Comparison of ENCODE assay signal across 12 cellular contexts in genomic region chr4:55078987-55079386, GRCh38. TPM values are rescaled to one million over a fixed set of nuclear protein-coding genes. Genes with fewer than 3 reads are reported as not detected.
A peak's percentile ranks its signal among the peaks of the same experiment; 100 is the strongest.
DNase-seq lines count a peak whose midpoint lies in the region; ATAC-seq and TF ChIP-seq lines count a peak whose summit lies in the region.
"Had no signal": no experiment of that assay in that cellular context is flagged by ENCODE, and none has a peak within 500 bp of the region (broad histone marks: within the 10 kb centered on the region; RNA-seq: fewer than 3 reads in every experiment).

No MANE protein-coding gene starts in this region.

- H3K9me3 ChIP-seq in SK-N-MC (ENCODE audit: low read depth, low read length) (no peaks in the 10 kb centered on the region), testis (no peaks in the 10 kb centered on the region)

- no peaks in the 10 kb centered on the region for H3K27me3 Mint-ChIP-seq in mesothelial cell of epicardium (ENCODE audit: low read depth)
- H3K27me3 Mint-ChIP-seq: activated CD4-positive, alpha-beta T cell treated with anti-CD3 and anti-CD28 coated beads, Interleukin-2, amount 10 ng/mL, durations not matched to agents 24 days and 14 days had no signal

- intact Hi-C loops in testis (cut with DNase I; ENCODE audit: low total_unique reads): no loop called here

- H3K9ac ChIP-seq in SK-N-MC (ENCODE audit: insufficient read length): no peak overlapping the region

- peaks cover 29% of the 10 kb centered on the region for H3K36me3 Mint-ChIP-seq in mesothelial cell of epicardium
- H3K36me3 Mint-ChIP-seq: activated naive CD4-positive, alpha-beta T cell treated with anti-CD3 and anti-CD28 coated beads, Interleukin-2, amount 10 ng/mL, durations not matched to agents 7 days and 5 days had no signal

- WGBS in testis, 2 donors: 49 to 70% methylated on average over 8 of the region's 8 CpGs

- ATAC-seq in GM21515 (IDR thresholded peaks at IDR 0.05; ENCODE audit: unreplicated experiment): no peak

- H3K4me3 ChIP-seq in SK-N-MC (peak overlapping the region; percentile 19), fibroblast of mammary gland (ENCODE audit: control insufficient read depth, low read depth, low read length) (no peak overlapping the region), testis (no peak overlapping the region)

- TF ChIP-seq CTCF in fibroblast of mammary gland (conservative IDR thresholded peaks at IDR 0.05; ENCODE audit: control insufficient read depth, insufficient read depth, low read depth, low read length) (no peak), mesothelial cell of epicardium (IDR thresholded peaks at IDR 0.05; ENCODE audit: unreplicated experiment) (no peak), testis (IDR thresholded peaks at IDR 0.05) (no peak)

- no peaks in the 10 kb centered on the region for H3K4me1 ChIP-seq in testis

- H3K4me3 Mint-ChIP-seq in mesothelial cell of epicardium: no peak overlapping the region
- H3K4me3 Mint-ChIP-seq: activated CD4-positive, alpha-beta T cell treated with anti-CD3 and anti-CD28 coated beads, Interleukin-2, amount 10 ng/mL, durations not matched to agents 24 days and 14 days; activated naive CD4-positive, alpha-beta T cell treated with anti-CD3 and anti-CD28 coated beads, Interleukin-2, amount 10 ng/mL, durations not matched to agents 7 days and 5 days had no signal

- H3K36me3 ChIP-seq in SK-N-MC (ENCODE audit: insufficient read depth, low read length) (no peaks in the 10 kb centered on the region), testis (ENCODE audit: low read depth, missing control alignments) (no peaks in the 10 kb centered on the region)

- TF ChIP-seq POLR2A in testis (IDR thresholded peaks at IDR 0.05): no peak

- no peaks in the 10 kb centered on the region for H3K9me3 Mint-ChIP-seq in mesothelial cell of epicardium
- H3K9me3 Mint-ChIP-seq: activated naive CD4-positive, alpha-beta T cell treated with anti-CD3 and anti-CD28 coated beads, Interleukin-2, amount 10 ng/mL, durations not matched to agents 7 days and 5 days had no signal

- DNase-seq in AG08395 (ENCODE audit: low spot score) (peak; percentile 87), SK-N-MC (ENCODE audit: low read depth, low spot score) (peak; percentile 37), fibroblast of mammary gland (ENCODE audit: low read depth) (peak; percentile 87), mesothelial cell of epicardium (ENCODE audit: low spot score in 2 of 2, unreplicated experiment in 2 of 2) (no peak), HuH-7.5 (ENCODE audit: low spot score) (no peak), testis (no peak), NCI-H187 (lab: John Stamatoyannopoulos, UW) (no peak)
- DNase-seq: activated CD4-positive, alpha-beta T cell treated with anti-CD3 and anti-CD28 coated beads, Interleukin-2, amount 10 ng/mL, durations not matched to agents 24 days and 14 days; activated naive CD4-positive, alpha-beta T cell treated with anti-CD3 and anti-CD28 coated beads, Interleukin-2, amount 10 ng/mL, durations not matched to agents 7 days and 5 days; KG1; posterior cingulate gyrus had no signal

- H3K27ac ChIP-seq in SK-N-MC (peak overlapping the region; percentile 72), testis (peak overlapping the region in 1 of 2 donors; percentile 11)

- H3K4me1 Mint-ChIP-seq in mesothelial cell of epicardium: peaks cover 39% of the 10 kb centered on the region
- H3K4me1 Mint-ChIP-seq: activated naive CD4-positive, alpha-beta T cell treated with anti-CD3 and anti-CD28 coated beads, Interleukin-2, amount 10 ng/mL, durations not matched to agents 7 days and 5 days had no signal

- H3K27ac Mint-ChIP-seq in mesothelial cell of epicardium: peak overlapping the region; percentile 48
- H3K27ac Mint-ChIP-seq: activated CD4-positive, alpha-beta T cell treated with anti-CD3 and anti-CD28 coated beads, Interleukin-2, amount 10 ng/mL, durations not matched to agents 24 days and 14 days; activated naive CD4-positive, alpha-beta T cell treated with anti-CD3 and anti-CD28 coated beads, Interleukin-2, amount 10 ng/mL, durations not matched to agents 7 days and 5 days had no signal

- H3K27me3 ChIP-seq in testis: no peaks in the 10 kb centered on the region

RNA-seq across cellular contexts. Expression of gene KDR, which starts 46.4 kb away (rescaled TPM):
- total RNA-seq in mesothelial cell of epicardium (44.1 to 52.1 TPM (median 48.5 TPM) in 3 replicates), testis (1 to 10 TPM; 6.8 to 7.9 TPM)
- 8.3 TPM for polyA plus RNA-seq in testis (ENCODE audit: insufficient read depth, low read depth, low replicate concordance)
- total RNA-seq: activated CD4-positive, alpha-beta T cell treated with anti-CD3 and anti-CD28 coated beads, Interleukin-2, amount 10 ng/mL, durations not matched to agents 24 days and 14 days had no signal

Comparison
In these comparisons a context has a peak if more than half of its experiments do, and no peak if none do; other contexts are left out.
1. DNase-seq: peak in AG08395 (single experiment), SK-N-MC (single experiment) and fibroblast of mammary gland (single experiment); none in mesothelial cell of epicardium (0 of 2), HuH-7.5 (single experiment), testis (single experiment) and NCI-H187 (0 of 2).